ENCODE assay signal across 22 cellular contexts in genomic region chr13:111327701-111328100, GRCh38. TPM values are rescaled to one million over a fixed set of nuclear protein-coding genes. Genes with fewer than 3 reads are reported as not detected.
"Had no signal": no experiment of that assay in that cellular context is flagged by ENCODE, and none has a peak within 500 bp of the region (broad histone marks: within the 10 kb centered on the region; RNA-seq: fewer than 3 reads in every experiment).

No MANE protein-coding gene starts in this region.

- H3K4me3 ChIP-seq: hepatocyte, left ventricle myocardium inferior, lower lobe of right lung, spleen, stomach, thoracic aorta had no signal

- H3K4me3 Mint-ChIP-seq: effector memory CD8-positive, alpha-beta T cell; memory B cell; naive B cell; nephron had no signal

- H3K27ac ChIP-seq: foreskin keratinocyte, hepatocyte, left ventricle myocardium inferior, lower lobe of right lung, spleen, stomach, thoracic aorta had no signal

- H3K9me3 ChIP-seq: left ventricle myocardium inferior, lower lobe of right lung, stomach, thoracic aorta had no signal

- H3K27me3 Mint-ChIP-seq: memory B cell, naive B cell had no signal

- H3K36me3 ChIP-seq: left ventricle myocardium inferior, lower lobe of right lung, stomach, thoracic aorta had no signal

- H3K9me3 Mint-ChIP-seq: effector memory CD8-positive, alpha-beta T cell; nephron had no signal

- H3K27me3 ChIP-seq: foreskin keratinocyte, hepatocyte, spleen, stomach had no signal

- H3K36me3 Mint-ChIP-seq: memory B cell had no signal

- H3K4me1 ChIP-seq: foreskin keratinocyte, left ventricle myocardium inferior, lower lobe of right lung, spleen, stomach had no signal

- H3K27ac Mint-ChIP-seq: effector memory CD8-positive, alpha-beta T cell; memory B cell; nephron had no signal

- DNase-seq: effector memory CD8-positive, alpha-beta T cell; foreskin keratinocyte; left cardiac atrium; left ventricle myocardium inferior; lower lobe of right lung; naive B cell; stimulated activated CD4-positive, alpha-beta T cell treated with anti-CD3 and anti-CD28 coated beads, Interleukin-2, amount 100 ng/mL, for 24 hours; stimulated activated CD4-positive, alpha-beta T cell treated with anti-CD3 and anti-CD28 coated beads, Interleukin-4, amount 100 ng/mL, for 4 hours; stimulated activated naive CD4-positive, alpha-beta T cell; stomach; substantia nigra; trophoblast cell had no signal

- H3K4me1 Mint-ChIP-seq: memory B cell, naive B cell had no signal

RNA-seq across cellular contexts. Expression of gene TEX29, which starts 7.3 kb away (rescaled TPM):
- total RNA-seq: epithelial cell of proximal tubule, foreskin keratinocyte, kidney, left ventricle myocardium inferior, pulmonary artery endothelial cell, skeletal muscle tissue, stomach, thoracic aorta, urinary bladder had no signal
